14 cellular contexts compared by ENCODE assay signal in genomic region chr13:75633285-75633684, GRCh38. TPM values are rescaled to one million over a fixed set of nuclear protein-coding genes. Genes with fewer than 3 reads are reported as not detected.
DNase-seq lines count a peak whose midpoint lies in the region; ATAC-seq and TF ChIP-seq lines count a peak whose summit lies in the region.
"Had no signal": no experiment of that assay in that cellular context is flagged by ENCODE, and none has a peak within 500 bp of the region (broad histone marks: within the 10 kb centered on the region; RNA-seq: fewer than 3 reads in every experiment).

No MANE protein-coding gene starts in this region.

- peak overlapping the region; percentile 36 for H3K4me3 Mint-ChIP-seq in Caco-2 (ENCODE audit: unreplicated experiment)
- peak overlapping the region; percentile 4 for H3K4me3 Mint-ChIP-seq in central memory CD8-positive, alpha-beta T cell
- peak overlapping the region; percentile 4 for H3K4me3 Mint-ChIP-seq in neural crest cell
- H3K4me3 Mint-ChIP-seq in stimulated activated memory B cell treated with anti-CD40 and anti-IgM and Interleukin-4, amounts not matched to agents 10 μg/mL and 1 μg/mL and 100 μg/mL, for 72 hours: no peak overlapping the region
- H3K4me3 Mint-ChIP-seq: WTC11 had no signal

- no peak for TF ChIP-seq CTCF in Caco-2 (IDR thresholded peaks at IDR 0.05; ENCODE audit: insufficient read depth in 1 of 2, low read depth in 1 of 2, low read length in 1 of 2, severe bottlenecking in 1 of 2, unreplicated experiment in 1 of 2)
- TF ChIP-seq CTCF in neural crest cell (conservative IDR thresholded peaks at IDR 0.05): no peak
- no peak for TF ChIP-seq CTCF in foreskin keratinocyte (conservative IDR thresholded peaks at IDR 0.05)
- no peak for TF ChIP-seq CTCF in dorsolateral prefrontal cortex (IDR thresholded peaks at IDR 0.05 in 54 of 56, conservative IDR thresholded peaks at IDR 0.05 in 2 of 56; ENCODE audit: low read depth in 1 of 56, partially characterized antibody in 56 of 56)
- TF ChIP-seq CTCF in upper lobe of right lung (IDR thresholded peaks at IDR 0.05): no peak

- BruUV-seq in Caco-2 (replicated peaks; lab: Mats Ljungman, UMichigan): TSS peak; percentile 41

- H3K27me3 ChIP-seq in Caco-2 (replicated peaks; ENCODE audit: control insufficient read depth, insufficient read depth, low read length): no peaks in the 10 kb centered on the region
- peaks cover 17% of the 10 kb centered on the region for H3K27me3 ChIP-seq in foreskin keratinocyte
- H3K27me3 ChIP-seq in dorsolateral prefrontal cortex: peaks cover 0 to 12% (median 0%) of the 10 kb centered on the region in 45 donors
- H3K27me3 ChIP-seq in upper lobe of right lung: no peaks in the 10 kb centered on the region
- H3K27me3 ChIP-seq: tibial nerve had no signal

- H3K4me1 Mint-ChIP-seq in Caco-2 (ENCODE audit: low read depth, unreplicated experiment) (peaks cover 16% of the 10 kb centered on the region), neural crest cell (peaks cover 10% of the 10 kb centered on the region)
- H3K4me1 Mint-ChIP-seq in central memory CD8-positive, alpha-beta T cell: peaks cover 19% of the 10 kb centered on the region
- H3K4me1 Mint-ChIP-seq in stimulated activated memory B cell treated with anti-CD40 and anti-IgM and Interleukin-4, amounts not matched to agents 10 μg/mL and 1 μg/mL and 100 μg/mL, for 72 hours: peaks cover 6% of the 10 kb centered on the region

- intact Hi-C loops in Caco-2 (cut with micrococcal nuclease; ENCODE audit: unreplicated experiment): loop anchor here (10.0 kb wide), 1 partner anchor 258 kb away; no protein-coding TSS in a partner anchor
- intact Hi-C loops in dorsolateral prefrontal cortex (cut with DNase I): no loop called here
- intact Hi-C loops in upper lobe of right lung (cut with DNase I): no loop called here

- DNase-seq in Caco-2: no peak
- peak; percentile 90 for DNase-seq in NCI-H226
- DNase-seq in central memory CD8-positive, alpha-beta T cell (ENCODE audit: low spot score in 2 of 2): no peak
- DNase-seq in neural crest cell (ENCODE audit: low read depth, low spot score): no peak
- no peak for DNase-seq in foreskin keratinocyte
- no peak for DNase-seq in dorsolateral prefrontal cortex
- DNase-seq in upper lobe of right lung: no peak
- DNase-seq: activated effector memory CD4-positive, alpha-beta T cell treated with anti-CD3 and anti-CD28 coated beads, Interleukin-2, amount 50 U/mL, for 16 hours; dermis blood vessel endothelial cell; hippocampal formation; NCI-H2029 had no signal

- H3K36me3 ChIP-seq in Caco-2 (ENCODE audit: control insufficient read depth, insufficient read depth, low read length) (no peaks in the 10 kb centered on the region; the same call in 1 of the 2 replicates), upper lobe of right lung (no peaks in the 10 kb centered on the region)

- no peaks in the 10 kb centered on the region for H3K27me3 Mint-ChIP-seq in Caco-2 (ENCODE audit: insufficient read depth, unreplicated experiment)
- H3K27me3 Mint-ChIP-seq in central memory CD8-positive, alpha-beta T cell: no peaks in the 10 kb centered on the region
- peaks cover 40% of the 10 kb centered on the region for H3K27me3 Mint-ChIP-seq in neural crest cell (ENCODE audit: low read depth)
- no peaks in the 10 kb centered on the region for H3K27me3 Mint-ChIP-seq in stimulated activated memory B cell treated with anti-CD40 and anti-IgM and Interleukin-4, amounts not matched to agents 10 μg/mL and 1 μg/mL and 100 μg/mL, for 72 hours

- peak overlapping the region; percentile 20 for H3K27ac Mint-ChIP-seq in Caco-2 (ENCODE audit: unreplicated experiment)
- H3K27ac Mint-ChIP-seq in central memory CD8-positive, alpha-beta T cell (ENCODE audit: low read depth): peak overlapping the region; percentile 5
- no peak overlapping the region for H3K27ac Mint-ChIP-seq in neural crest cell (ENCODE audit: unreplicated experiment)
- H3K27ac Mint-ChIP-seq in stimulated activated memory B cell treated with anti-CD40 and anti-IgM and Interleukin-4, amounts not matched to agents 10 μg/mL and 1 μg/mL and 100 μg/mL, for 72 hours: no peak overlapping the region
- H3K27ac Mint-ChIP-seq: WTC11 had no signal

- POLR2A ChIA-PET in Caco-2 (lab: Charles Lee): no interaction called here

- CTCF ChIA-PET in Caco-2 (lab: Charles Lee): no interaction called here

- H3K36me3 Mint-ChIP-seq in Caco-2 (ENCODE audit: insufficient read depth, unreplicated experiment) (peaks cover 8% of the 10 kb centered on the region), neural crest cell (ENCODE audit: low read depth) (peaks cover under 1% of the 10 kb centered on the region)
- peaks cover 2% of the 10 kb centered on the region for H3K36me3 Mint-ChIP-seq in central memory CD8-positive, alpha-beta T cell (ENCODE audit: insufficient read depth)
- H3K36me3 Mint-ChIP-seq in stimulated activated memory B cell treated with anti-CD40 and anti-IgM and Interleukin-4, amounts not matched to agents 10 μg/mL and 1 μg/mL and 100 μg/mL, for 72 hours: no peaks in the 10 kb centered on the region

- H3K4me1 ChIP-seq in Caco-2: peaks cover 8% of the 10 kb centered on the region; the same call in 1 of the 2 replicates
- no peaks in the 10 kb centered on the region for H3K4me1 ChIP-seq in foreskin keratinocyte
- peaks cover 6% of the 10 kb centered on the region for H3K4me1 ChIP-seq in upper lobe of right lung

- H3K27ac ChIP-seq in foreskin keratinocyte: no peak overlapping the region
- no peak overlapping the region for H3K27ac ChIP-seq in dorsolateral prefrontal cortex
- H3K27ac ChIP-seq in upper lobe of right lung: no peak overlapping the region

- no peak for ATAC-seq in central memory CD8-positive, alpha-beta T cell (replicated peaks; ENCODE audit: extremely low read depth, poor library complexity, severe bottlenecking)
- ATAC-seq in stimulated activated memory B cell treated with anti-CD40 and anti-IgM and Interleukin-4, amounts not matched to agents 10 μg/mL and 1 μg/mL and 100 μg/mL, for 72 hours: no peak
- ATAC-seq in foreskin keratinocyte (no peak), upper lobe of right lung (no peak)
- ATAC-seq: WTC11 had no signal

- H3K4me3 ChIP-seq in Caco-2 (ENCODE audit: low read depth, low read length) (no peak overlapping the region), dorsolateral prefrontal cortex (no peak overlapping the region), upper lobe of right lung (no peak overlapping the region)
- H3K4me3 ChIP-seq: tibial nerve had no signal

- H3K9me3 ChIP-seq in Caco-2 (no peaks in the 10 kb centered on the region), upper lobe of right lung (no peaks in the 10 kb centered on the region)
- H3K9me3 ChIP-seq: tibial nerve had no signal

- no peaks in the 10 kb centered on the region for H3K9me3 Mint-ChIP-seq in Caco-2 (ENCODE audit: unreplicated experiment)
- no peaks in the 10 kb centered on the region for H3K9me3 Mint-ChIP-seq in central memory CD8-positive, alpha-beta T cell
- no peaks in the 10 kb centered on the region for H3K9me3 Mint-ChIP-seq in neural crest cell
- no peaks in the 10 kb centered on the region for H3K9me3 Mint-ChIP-seq in stimulated activated memory B cell treated with anti-CD40 and anti-IgM and Interleukin-4, amounts not matched to agents 10 μg/mL and 1 μg/mL and 100 μg/mL, for 72 hours
- H3K9me3 Mint-ChIP-seq: WTC11 had no signal

RNA-seq across cellular contexts. Expression of gene LMO7, which starts 2.8 kb away (rescaled TPM):
- total RNA-seq in Caco-2 (2022): 209 and 230 TPM in 2 replicates
- total RNA-seq in neural crest cell: 3.5 and 4.8 TPM in 2 replicates
- 4.6 and 8.1 TPM in 2 replicates for total RNA-seq in foreskin keratinocyte
- polyA plus RNA-seq in foreskin keratinocyte: 1.4 and 2.2 TPM in 2 replicates
- 100 to 1,000 TPM in 15 of 120 experiments, 10 to 100 TPM in 105; 35.4 to 124 (median 85.8) TPM for total RNA-seq in dorsolateral prefrontal cortex
- total RNA-seq in upper lobe of right lung: 549 TPM

Comparison
In these comparisons a context has a peak if more than half of its experiments do, and no peak if none do; other contexts are left out.
1. H3K27ac Mint-ChIP-seq: peak in Caco-2 (single experiment) and central memory CD8-positive, alpha-beta T cell (single experiment); none in neural crest cell (single experiment) and stimulated activated memory B cell treated with anti-CD40 and anti-IgM and Interleukin-4, amounts not matched to agents 10 μg/mL and 1 μg/mL and 100 μg/mL, for 72 hours (single experiment).